Comparison of ENCODE assay signal across 8 cellular contexts in the genomic region with DNA sequence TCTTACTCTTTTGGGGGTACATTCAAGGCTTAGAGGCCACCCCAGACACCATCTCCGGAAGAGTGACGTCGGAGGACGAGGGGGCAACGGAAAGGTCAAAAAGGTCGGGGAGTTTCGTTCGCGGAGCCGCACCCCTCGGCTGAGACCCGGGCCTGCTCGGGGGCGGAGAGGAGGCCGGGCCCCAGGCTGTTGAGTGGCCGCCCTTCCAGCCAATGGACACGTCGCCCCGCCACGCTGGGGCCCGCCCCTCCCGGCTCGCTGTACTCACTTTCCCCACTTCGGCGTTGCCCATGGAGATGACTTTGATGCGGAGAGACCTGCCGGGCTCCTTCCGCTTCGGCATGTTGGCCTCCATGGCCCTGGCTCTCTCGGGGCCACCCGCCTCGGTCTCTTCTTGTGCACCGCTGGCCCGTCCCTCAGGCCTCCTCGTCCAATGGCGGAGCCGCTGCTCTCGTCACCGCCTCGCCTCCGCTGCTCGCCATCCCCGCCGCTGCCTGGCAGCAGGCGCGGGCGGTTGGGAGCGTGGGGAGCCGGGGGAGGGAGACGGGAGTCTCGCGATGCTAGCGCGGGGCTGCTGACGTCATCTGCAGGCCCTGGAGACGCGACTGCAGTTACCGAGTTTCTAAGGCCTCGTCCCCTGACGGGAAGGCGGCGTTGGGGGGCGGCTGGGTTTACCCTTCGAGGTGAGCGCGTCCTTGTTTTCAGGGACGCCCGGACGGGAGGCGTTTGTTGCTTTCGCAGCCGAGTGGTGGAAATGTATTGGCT. TPM values are rescaled to one million over a fixed set of nuclear protein-coding genes. Genes with fewer than 3 reads are reported as not detected.
DNase-seq lines count a peak whose midpoint lies in the region; TF ChIP-seq lines count a peak whose summit lies in the region.

A gene (minus strand): TSS at position 406 of the 765 bp plus-strand sequence. CDS start 51 bp downstream, at position 355.

- H3K36me3 Mint-ChIP-seq in nephron progenitor cell (ENCODE audit: low read depth): peaks cover 5% of the 10 kb centered on the region
- peaks cover 11% of the 10 kb centered on the region for H3K36me3 Mint-ChIP-seq in stimulated activated naive CD8-positive, alpha-beta T cell treated with anti-CD3 and anti-CD28 coated beads, Interleukin-15, Interleukin-2, amounts not matched to agents 100 ng/mL and 50 ng/mL, for 24 hours (ENCODE audit: low read depth)

- H3K4me1 Mint-ChIP-seq in nephron progenitor cell: peaks cover 20% of the 10 kb centered on the region
- H3K4me1 Mint-ChIP-seq in stimulated activated naive CD8-positive, alpha-beta T cell treated with anti-CD3 and anti-CD28 coated beads, Interleukin-15, Interleukin-2, amounts not matched to agents 100 ng/mL and 50 ng/mL, for 24 hours (ENCODE audit: low read depth): peaks cover 19% of the 10 kb centered on the region

- H3K4me3 Mint-ChIP-seq in nephron progenitor cell: peak within 1 kb of the TSS; percentile 98
- peak within 1 kb of the TSS; percentile 96 for H3K4me3 Mint-ChIP-seq in stimulated activated naive CD8-positive, alpha-beta T cell treated with anti-CD3 and anti-CD28 coated beads, Interleukin-15, Interleukin-2, amounts not matched to agents 100 ng/mL and 50 ng/mL, for 24 hours

- H3K27me3 ChIP-seq in HAP-1 (ENCODE audit: low read depth) (no peaks in the 10 kb centered on the region), MG63 (no peaks in the 10 kb centered on the region)

- TF ChIP-seq CTCF in nephron progenitor cell (IDR thresholded peaks at IDR 0.05): no peak

- peaks cover 3% of the 10 kb centered on the region for H3K36me3 ChIP-seq in HAP-1 (replicated peaks)
- H3K36me3 ChIP-seq in MG63: peaks cover 9% of the 10 kb centered on the region

- no peaks in the 10 kb centered on the region for H3K9me3 ChIP-seq in HAP-1
- H3K9me3 ChIP-seq in MG63: no peaks in the 10 kb centered on the region

- H3K27ac Mint-ChIP-seq in nephron progenitor cell: peak within 1 kb of the TSS; percentile 100
- peak within 1 kb of the TSS; percentile 99 for H3K27ac Mint-ChIP-seq in stimulated activated naive CD8-positive, alpha-beta T cell treated with anti-CD3 and anti-CD28 coated beads, Interleukin-15, Interleukin-2, amounts not matched to agents 100 ng/mL and 50 ng/mL, for 24 hours

- no peaks in the 10 kb centered on the region for H3K9me3 Mint-ChIP-seq in nephron progenitor cell
- no peaks in the 10 kb centered on the region for H3K9me3 Mint-ChIP-seq in stimulated activated naive CD8-positive, alpha-beta T cell treated with anti-CD3 and anti-CD28 coated beads, Interleukin-15, Interleukin-2, amounts not matched to agents 100 ng/mL and 50 ng/mL, for 24 hours

- DNase-seq in G401 (ENCODE audit: low spot score): peak; percentile 98
- DNase-seq in HAP-1 (ENCODE audit: low spot score in 2 of 2): peak; percentile 94 to 98
- DNase-seq in MG63: peak; percentile 97
- peak; percentile 91 to 97 for DNase-seq in SHP77 (lab: John Stamatoyannopoulos, UW)
- peak; percentile 98 for DNase-seq in activated gamma-delta T cell (lab: John Stamatoyannopoulos, UW)
- peak; percentile 97 for DNase-seq in fibroblast of the conjunctiva (ENCODE audit: low read depth)
- peak; percentile 99 for DNase-seq in nephron progenitor cell

- H3K27me3 Mint-ChIP-seq in nephron progenitor cell (ENCODE audit: low read depth, poor library complexity): peaks cover 7% of the 10 kb centered on the region
- H3K27me3 Mint-ChIP-seq in stimulated activated naive CD8-positive, alpha-beta T cell treated with anti-CD3 and anti-CD28 coated beads, Interleukin-15, Interleukin-2, amounts not matched to agents 100 ng/mL and 50 ng/mL, for 24 hours: no peaks in the 10 kb centered on the region

- H3K4me3 ChIP-seq in HAP-1 (peak within 1 kb of the TSS; percentile 88), MG63 (peak within 1 kb of the TSS; percentile 86)

- H3K4me1 ChIP-seq in HAP-1: peaks cover 6% of the 10 kb centered on the region

- in situ Hi-C loops in G401 (cut with HindIII; ENCODE audit: low sequenced_read_pairs): no loop called here
- in situ Hi-C loops in HAP-1 (cut with MboI; ENCODE audit: low sequenced_read_pairs): loop anchor here (5.0 kb wide), 1 partner anchor 226 kb away; no protein-coding TSS in a partner anchor

RNA-seq across cellular contexts. Expression of the gene that starts here (rescaled TPM):
- total RNA-seq in G401 (2014; rRNA removed; shearing (Covaris generic)): 6.5 and 9.8 TPM in 2 replicates
- total RNA-seq in MG63 (2014; rRNA removed; shearing (Covaris generic); ENCODE audit: low replicate concordance): 0.59 and 0.96 TPM in 2 replicates

Comparison
In these comparisons a context has a peak if more than half of its experiments do, and no peak if none do; other contexts are left out.
1. Peak in every context shown above with its lines: DNase-seq and H3K4me3 ChIP-seq.
2. Peak in DNase-seq and H3K4me3 ChIP-seq in MG63; RNA of the gene not detected or under 1 TPM.